8 cellular contexts compared by ENCODE assay signal in the genomic region with DNA sequence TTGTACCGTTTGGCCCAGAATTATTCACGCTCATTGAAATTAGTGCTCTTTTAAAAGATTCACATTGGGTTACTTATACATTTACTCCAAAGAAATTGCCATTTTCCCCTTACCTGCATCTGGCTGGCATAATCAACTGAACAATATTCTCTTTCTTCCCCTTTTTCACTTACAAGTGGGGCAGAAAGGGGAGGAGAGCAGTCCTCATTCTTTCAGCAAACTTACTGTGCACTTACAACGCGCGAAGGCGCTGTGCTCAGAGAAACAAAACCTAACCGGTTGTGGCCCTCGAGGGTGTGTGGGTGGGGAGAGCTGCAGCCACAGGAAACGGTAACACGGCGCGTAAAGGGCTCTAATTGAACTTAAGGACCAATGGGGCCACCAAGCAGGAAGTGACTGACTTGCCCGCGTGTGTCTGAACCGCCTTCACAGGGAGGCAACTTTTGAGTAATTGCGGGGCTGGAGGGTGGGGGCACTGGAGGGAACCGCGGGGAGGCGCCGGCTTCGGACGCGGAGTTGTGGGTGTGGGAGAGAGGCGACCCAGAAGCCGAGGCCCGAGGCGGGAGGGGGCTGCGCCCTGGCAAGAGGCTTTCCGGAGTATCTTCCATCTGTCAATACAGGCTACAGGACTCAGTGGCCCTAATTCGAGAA. TPM values are rescaled to one million over a fixed set of nuclear protein-coding genes. Genes with fewer than 3 reads are reported as not detected.
DNase-seq lines count a peak whose midpoint lies in the region; ATAC-seq and TF ChIP-seq lines count a peak whose summit lies in the region.

No MANE protein-coding gene starts in this region.

- peaks cover 22 to 62% (median 40%) of the 10 kb centered on the region in 4 donors for H3K4me1 Mint-ChIP-seq in CD4-positive, CD25-positive, alpha-beta regulatory T cell

- H3K36me3 Mint-ChIP-seq in CD4-positive, CD25-positive, alpha-beta regulatory T cell = peaks cover 17% of the 10 kb centered on the region

- H3K9me3 Mint-ChIP-seq in CD4-positive, CD25-positive, alpha-beta regulatory T cell = no peaks in the 10 kb centered on the region

- H3K27ac ChIP-seq in CD4-positive, CD25-positive, alpha-beta regulatory T cell (ENCODE audit: insufficient read depth, low read length, poor library complexity, severe bottlenecking) = peak overlapping the region; percentile 97
- peak overlapping the region; percentile 65 to 100 (median 99) for H3K27ac ChIP-seq in dorsolateral prefrontal cortex
- H3K27ac ChIP-seq in lower lobe of right lung = peak overlapping the region; percentile 98

- peak overlapping the region; percentile 88 for H3K4me3 ChIP-seq in CD4-positive, CD25-positive, alpha-beta regulatory T cell (ENCODE audit: low read depth, low read length)
- H3K4me3 ChIP-seq in dorsolateral prefrontal cortex = peak overlapping the region; percentile 52 to 98 (median 84)
- H3K4me3 ChIP-seq in lower lobe of right lung = peak overlapping the region; percentile 69

- H3K9me3 ChIP-seq in CD4-positive, CD25-positive, alpha-beta regulatory T cell (ENCODE audit: control insufficient read depth in 2 of 2, low read length in 2 of 2) = no peaks in the 10 kb centered on the region
- no peaks in the 10 kb centered on the region for H3K9me3 ChIP-seq in lower lobe of right lung

- intact Hi-C loops in dorsolateral prefrontal cortex (cut with DNase I) (no loop called here), lower lobe of right lung (cut with DNase I) (no loop called here)

- peaks cover 18% of the 10 kb centered on the region for H3K36me3 ChIP-seq in CD4-positive, CD25-positive, alpha-beta regulatory T cell (ENCODE audit: control insufficient read depth, insufficient read depth, low read length)
- H3K36me3 ChIP-seq in lower lobe of right lung = peaks cover 24% of the 10 kb centered on the region

- peaks cover 8% of the 10 kb centered on the region for H3K27me3 Mint-ChIP-seq in CD4-positive, CD25-positive, alpha-beta regulatory T cell

- peak overlapping the region; percentile 99 to 100 (median 99) for H3K27ac Mint-ChIP-seq in CD4-positive, CD25-positive, alpha-beta regulatory T cell

- peak overlapping the region; percentile 93 to 100 (median 100) for H3K4me3 Mint-ChIP-seq in CD4-positive, CD25-positive, alpha-beta regulatory T cell

- peak; percentile 82 to 86 for ATAC-seq in CD4-positive, CD25-positive, alpha-beta regulatory T cell (ENCODE audit: low read depth in 2 of 2)
- peak; percentile 48 for ATAC-seq in GM19397 (IDR thresholded peaks at IDR 0.05; ENCODE audit: unreplicated experiment)
- peak; percentile 56 for ATAC-seq in HG03565 (IDR thresholded peaks at IDR 0.05; ENCODE audit: unreplicated experiment)
- peak; percentile 88 to 95 for ATAC-seq in lower lobe of right lung

- no peaks in the 10 kb centered on the region for H3K27me3 ChIP-seq in CD4-positive, CD25-positive, alpha-beta regulatory T cell (ENCODE audit: control insufficient read depth, insufficient read depth, low read length)
- no peaks in the 10 kb centered on the region for H3K27me3 ChIP-seq in dorsolateral prefrontal cortex
- H3K27me3 ChIP-seq in lower lobe of right lung (ENCODE audit: low read depth) = no peaks in the 10 kb centered on the region

- TF ChIP-seq CTCF in dorsolateral prefrontal cortex (IDR thresholded peaks at IDR 0.05 in 54 of 56, conservative IDR thresholded peaks at IDR 0.05 in 2 of 56; ENCODE audit: low read depth in 1 of 56, partially characterized antibody in 56 of 56) (peak in 25 of 56 donors; percentile 6 to 51 (median 26)), lower lobe of right lung (IDR thresholded peaks at IDR 0.05) (peak; percentile 46)

- H3K4me1 ChIP-seq in CD4-positive, CD25-positive, alpha-beta regulatory T cell (ENCODE audit: control insufficient read depth, insufficient read depth, low read length, poor library complexity, severe bottlenecking) = peaks cover 43% of the 10 kb centered on the region
- H3K4me1 ChIP-seq in lower lobe of right lung = peaks cover 53% of the 10 kb centered on the region

- DNase-seq in CD4-positive, CD25-positive, alpha-beta regulatory T cell = peak; percentile 89 to 99 (median 94)
- DNase-seq in NCI-H748 treated with DMSO at 0.1 percent for 48 hours (lab: John Stamatoyannopoulos, UW) = peak; percentile 75
- DNase-seq in activated CD4-positive, alpha-beta T cell treated with anti-CD3 and anti-CD28 coated beads, Interleukin-2, amount 50 U/mL, for 4 hours = peak; percentile 80 to 84
- peak; percentile 14 to 74 (median 64) for DNase-seq in dorsolateral prefrontal cortex
- peak; percentile 96 for DNase-seq in lower lobe of right lung
- DNase-seq in stimulated activated CD4-positive, alpha-beta T cell treated with anti-CD3 and anti-CD28 coated beads, TNF-alpha, amount 100 ng/mL, for 48 hours (ENCODE audit: low read depth in 3 of 3) = peak; percentile 89 to 92 (median 90)

RNA-seq across cellular contexts. Expression of a gene that starts 0.7 kb away (rescaled TPM):
- total RNA-seq in CD4-positive, CD25-positive, alpha-beta regulatory T cell = 126 TPM
- polyA plus RNA-seq in CD4-positive, CD25-positive, alpha-beta regulatory T cell = 100 to 1,000 TPM; 123 to 149 (median 141) TPM
- total RNA-seq in dorsolateral prefrontal cortex = 100 to 1,000 TPM in 6 of 120 experiments, 10 to 100 TPM in 114; 40.7 to 123 (median 66.8) TPM
- 111 TPM for total RNA-seq in lower lobe of right lung

RNA-seq across cellular contexts. Expression of a gene that starts 21.2 kb away (rescaled TPM):
- total RNA-seq in CD4-positive, CD25-positive, alpha-beta regulatory T cell = 220 TPM
- 100 to 1,000 TPM; 127 to 151 (median 144) TPM for polyA plus RNA-seq in CD4-positive, CD25-positive, alpha-beta regulatory T cell
- total RNA-seq in dorsolateral prefrontal cortex (10 to 100 TPM; 59.4 to 96.0 (median 77.6) TPM), lower lobe of right lung (93.7 TPM)

RNA-seq across cellular contexts. Expression of a gene that starts 45.8 kb away (rescaled TPM):
- 0.15 TPM for total RNA-seq in CD4-positive, CD25-positive, alpha-beta regulatory T cell
- under 1 TPM in 2 of 4 donors, not detected in 2; 0.03 to 0.05 TPM for polyA plus RNA-seq in CD4-positive, CD25-positive, alpha-beta regulatory T cell
- total RNA-seq in dorsolateral prefrontal cortex = under 1 TPM in 1 of 120 experiments, not detected in 119; 0.13 TPM
- not detected for total RNA-seq in lower lobe of right lung

Comparison
In these comparisons a context has a peak if more than half of its experiments do, and no peak if none do; other contexts are left out.
1. Peak in every context shown above with its lines: DNase-seq, ATAC-seq, H3K4me3 ChIP-seq and H3K27ac ChIP-seq.